ENCODE assay signal across 1 cellular context in the genomic region with DNA sequence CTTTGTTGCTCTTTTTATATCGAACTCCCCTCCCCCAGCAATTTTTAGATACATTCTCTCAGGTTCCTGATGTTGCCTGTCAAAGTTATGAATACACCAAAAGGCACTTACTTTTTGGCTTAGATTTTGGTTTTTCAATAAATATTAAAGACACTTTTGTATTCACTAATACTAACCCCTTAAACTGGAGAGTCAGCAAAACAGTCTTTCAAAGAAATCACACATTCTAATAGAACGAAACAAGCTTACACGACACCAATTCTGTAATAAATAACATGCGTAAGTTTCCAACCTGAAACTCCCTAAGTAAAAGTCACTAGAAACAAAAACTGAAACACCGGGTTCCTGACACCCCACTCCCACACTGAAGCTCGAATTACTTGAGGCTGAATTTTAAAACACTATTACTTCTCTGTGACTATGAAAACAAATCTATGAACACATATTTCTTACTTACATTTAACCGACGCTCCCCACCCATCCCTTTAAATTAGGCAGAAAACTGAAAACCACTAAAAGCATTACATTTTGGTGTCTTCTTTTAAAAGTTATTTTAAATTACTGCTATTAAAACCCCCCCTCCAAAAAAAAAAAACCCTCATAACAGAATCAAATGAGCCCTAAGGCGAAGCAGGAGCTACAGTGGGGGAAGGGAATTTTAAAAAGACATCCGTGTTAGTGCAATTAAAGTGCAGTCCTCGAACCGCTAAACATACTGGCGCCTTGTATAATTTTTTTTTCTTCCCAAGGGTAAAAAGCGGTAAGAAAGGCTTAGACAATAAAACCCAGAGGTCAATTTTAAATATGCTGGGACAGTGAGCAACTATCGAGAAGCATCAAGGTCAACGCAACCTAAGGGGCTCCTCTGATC.
TF ChIP-seq lines count a peak whose summit lies in the region.

No MANE protein-coding gene starts in this region.

TF ChIP-seq in GM23338, 12 proteins besides CTCF, POLR2A, EP300 and RAD21 (continued from another document):
- TF ChIP-seq ZNF462 (CRISPR knock-in tag; IDR thresholded peaks at IDR 0.05) (no peak), POLR2AphosphoS5 (IDR thresholded peaks at IDR 0.05; ENCODE audit: low read depth) (no peak), EZH2 (IDR thresholded peaks at IDR 0.05; ENCODE audit: low read depth, unreplicated experiment) (no peak), ZNF331 (CRISPR knock-in tag; IDR thresholded peaks at IDR 0.05; ENCODE audit: low read depth) (no peak), ZNF114 (CRISPR knock-in tag; IDR thresholded peaks at IDR 0.05) (no peak), ETS1 (IDR thresholded peaks at IDR 0.05) (no peak), STAT1 (IDR thresholded peaks at IDR 0.05; ENCODE audit: unreplicated experiment) (no peak), NANOG (IDR thresholded peaks at IDR 0.05; ENCODE audit: borderline replicate concordance) (no peak)
- TF ChIP-seq, protein P1, sequence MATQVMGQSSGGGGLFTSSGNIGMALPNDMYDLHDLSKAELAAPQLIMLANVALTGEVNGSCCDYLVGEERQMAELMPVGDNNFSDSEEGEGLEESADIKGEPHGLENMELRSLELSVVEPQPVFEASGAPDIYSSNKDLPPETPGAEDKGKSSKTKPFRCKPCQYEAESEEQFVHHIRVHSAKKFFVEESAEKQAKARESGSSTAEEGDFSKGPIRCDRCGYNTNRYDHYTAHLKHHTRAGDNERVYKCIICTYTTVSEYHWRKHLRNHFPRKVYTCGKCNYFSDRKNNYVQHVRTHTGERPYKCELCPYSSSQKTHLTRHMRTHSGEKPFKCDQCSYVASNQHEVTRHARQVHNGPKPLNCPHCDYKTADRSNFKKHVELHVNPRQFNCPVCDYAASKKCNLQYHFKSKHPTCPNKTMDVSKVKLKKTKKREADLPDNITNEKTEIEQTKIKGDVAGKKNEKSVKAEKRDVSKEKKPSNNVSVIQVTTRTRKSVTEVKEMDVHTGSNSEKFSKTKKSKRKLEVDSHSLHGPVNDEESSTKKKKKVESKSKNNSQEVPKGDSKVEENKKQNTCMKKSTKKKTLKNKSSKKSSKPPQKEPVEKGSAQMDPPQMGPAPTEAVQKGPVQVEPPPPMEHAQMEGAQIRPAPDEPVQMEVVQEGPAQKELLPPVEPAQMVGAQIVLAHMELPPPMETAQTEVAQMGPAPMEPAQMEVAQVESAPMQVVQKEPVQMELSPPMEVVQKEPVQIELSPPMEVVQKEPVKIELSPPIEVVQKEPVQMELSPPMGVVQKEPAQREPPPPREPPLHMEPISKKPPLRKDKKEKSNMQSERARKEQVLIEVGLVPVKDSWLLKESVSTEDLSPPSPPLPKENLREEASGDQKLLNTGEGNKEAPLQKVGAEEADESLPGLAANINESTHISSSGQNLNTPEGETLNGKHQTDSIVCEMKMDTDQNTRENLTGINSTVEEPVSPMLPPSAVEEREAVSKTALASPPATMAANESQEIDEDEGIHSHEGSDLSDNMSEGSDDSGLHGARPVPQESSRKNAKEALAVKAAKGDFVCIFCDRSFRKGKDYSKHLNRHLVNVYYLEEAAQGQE (IDR thresholded peaks at IDR 0.05; ENCODE audit: unreplicated experiment): no peak
